ENCODE assay signal across 27 cellular contexts in genomic region chr5:1249366-1250280, GRCh38. TPM values are rescaled to one million over a fixed set of nuclear protein-coding genes. Genes with fewer than 3 reads are reported as not detected.
"Had no signal": no experiment of that assay in that cellular context is flagged by ENCODE, and none has a peak within 500 bp of the region (broad histone marks: within the 10 kb centered on the region; RNA-seq: fewer than 3 reads in every experiment).

No MANE protein-coding gene starts in this region.

- H3K9me3 ChIP-seq: Peyer's patch, SK-N-SH had no signal

- ATAC-seq: HepG2 had no signal

- H3K4me3 ChIP-seq: MG63, PC-9, Peyer's patch had no signal

- H3K36me3 ChIP-seq: MG63, Peyer's patch had no signal

- H3K27ac ChIP-seq: PC-9, Peyer's patch had no signal

- DNase-seq: IMR-90, Karpas-422, KG1, MG63, NCI-H1092, NCI-H1105 treated with DMSO at 0.1 percent for 48 hours, NCI-H1417 treated with DMSO at 0.1 percent for 48 hours, NCI-H146, NCI-H1694 treated with DMSO at 0.1 percent for 48 hours, NCI-H1930, NCI-H2081, NCI-H2171, NCI-H226, NCI-H446, NCI-H510A, NCI-H524 treated with DMSO at 0.1 percent for 48 hours, NCI-H69, NCI-H774, PC-9, Peyer's patch, Right ventricle myocardium superior, SIG-M5, SK-N-SH had no signal

- H3K27me3 ChIP-seq: Peyer's patch had no signal

RNA-seq across cellular contexts. Expression of gene SLC6A18, which starts 24.4 kb away (rescaled TPM):
- total RNA-seq: HepG2, HT-29, IMR-90, PC-9, Right ventricle myocardium superior, RPMI7951, SK-MEL-5 had no signal
- polyA plus RNA-seq: HepG2, IMR-90, SK-N-SH had no signal

RNA-seq across cellular contexts. Expression of gene TERT, which starts 45.2 kb away (rescaled TPM):
- total RNA-seq: IMR-90, Right ventricle myocardium superior, RPMI7951 had no signal
- polyA plus RNA-seq: IMR-90 had no signal

RNA-seq across cellular contexts. Expression of gene SLC6A19, which starts 48.2 kb away (rescaled TPM):
- total RNA-seq: HT-29, IMR-90, PC-9, Right ventricle myocardium superior, RPMI7951, SK-MEL-5 had no signal
- polyA plus RNA-seq: HepG2, IMR-90, SK-N-SH had no signal
